8 cellular contexts compared by ENCODE assay signal in the genomic region with DNA sequence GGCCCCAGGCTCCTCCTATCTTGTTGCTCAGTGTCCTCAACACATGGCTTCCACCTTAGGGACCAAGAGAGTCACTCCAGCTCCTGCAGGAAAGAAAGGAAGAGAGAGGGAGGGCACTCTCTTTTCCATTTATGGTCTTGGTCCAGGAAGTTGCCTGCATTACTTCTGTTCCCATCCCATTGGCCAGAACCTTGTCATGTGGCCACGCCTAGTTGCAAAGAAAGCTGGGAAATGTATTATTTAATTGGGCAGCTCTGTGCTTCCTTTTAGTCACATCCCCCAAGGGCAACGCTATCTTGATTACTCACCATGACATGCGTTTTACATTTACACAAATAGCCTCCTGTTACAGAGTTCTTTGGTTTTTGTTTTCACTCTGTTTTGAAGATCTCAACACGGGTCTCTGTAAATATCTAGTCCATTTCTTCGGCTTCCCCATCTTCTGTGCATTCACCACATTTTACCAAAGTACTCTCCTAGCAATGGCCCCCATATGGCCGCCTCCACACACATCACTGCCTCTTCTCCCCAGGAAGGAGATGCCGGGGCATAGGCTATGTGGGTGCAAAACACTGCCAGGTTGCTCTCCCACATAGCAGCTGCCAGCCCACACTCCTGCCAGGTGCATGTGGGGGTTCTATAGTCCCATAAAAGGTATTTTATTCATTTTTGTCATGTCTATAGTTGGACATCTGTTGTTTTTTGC. TPM values are rescaled to one million over a fixed set of nuclear protein-coding genes. Genes with fewer than 3 reads are reported as not detected.
DNase-seq lines count a peak whose midpoint lies in the region; ATAC-seq and TF ChIP-seq lines count a peak whose summit lies in the region.

No MANE protein-coding gene starts in this region.

- H3K36me3 Mint-ChIP-seq in activated CD4-positive, alpha-beta memory T cell treated with anti-CD3 and anti-CD28 coated beads for 36 hours: no peaks in the 10 kb centered on the region
- H3K36me3 Mint-ChIP-seq in activated CD4-positive, alpha-beta memory T cell treated with anti-CD3 and anti-CD28 coated beads, Interleukin-2, amount 10 ng/mL, durations not matched to agents 7 days and 5 days (ENCODE audit: low read depth): no peaks in the 10 kb centered on the region
- no peaks in the 10 kb centered on the region for H3K36me3 Mint-ChIP-seq in CD8-positive, alpha-beta T cell
- H3K36me3 Mint-ChIP-seq in neural progenitor cell: no peaks in the 10 kb centered on the region

- H2BK120ac ChIP-seq in mesendoderm (ENCODE audit: low read depth, low read length): no peak overlapping the region

- no peak overlapping the region for H3K4me3 Mint-ChIP-seq in activated CD4-positive, alpha-beta memory T cell treated with anti-CD3 and anti-CD28 coated beads for 36 hours
- H3K4me3 Mint-ChIP-seq in activated CD4-positive, alpha-beta memory T cell treated with anti-CD3 and anti-CD28 coated beads, Interleukin-2, amount 10 ng/mL, durations not matched to agents 7 days and 5 days: no peak overlapping the region
- no peak overlapping the region for H3K4me3 Mint-ChIP-seq in CD8-positive, alpha-beta T cell
- H3K4me3 Mint-ChIP-seq in neural progenitor cell: no peak overlapping the region

- WGBS in body of pancreas, 2 donors: 75 to 78% methylated on average over 7 of the region's 7 CpGs
- WGBS in mesendoderm (ENCODE audit: extremely low coverage, insufficient coverage, low lambda C conversion rate): no CpG with 5 or more reads among the region's 7 CpGs

- H3K4me2 ChIP-seq in mesendoderm (ENCODE audit: low read length) (no peak overlapping the region), neural progenitor cell (no peak overlapping the region)

- no peak overlapping the region for H2BK5ac ChIP-seq in mesendoderm (ENCODE audit: low read length)

- H4K5ac ChIP-seq in mesendoderm (ENCODE audit: low read length): no peak overlapping the region

- H3K4ac ChIP-seq in mesendoderm (ENCODE audit: low read depth, low read length): no peak overlapping the region

- TF ChIP-seq POLR2A in body of pancreas (IDR thresholded peaks at IDR 0.05): no peak

- H3K56ac ChIP-seq in mesendoderm (ENCODE audit: low read length): no peak overlapping the region

- H3K4me3 ChIP-seq in body of pancreas: no peak overlapping the region
- no peak overlapping the region for H3K4me3 ChIP-seq in mesendoderm (ENCODE audit: low read length)
- H3K4me3 ChIP-seq in CD8-positive, alpha-beta T cell (ENCODE audit: low read depth, low read length): no peak overlapping the region
- H3K4me3 ChIP-seq in neural progenitor cell: no peak overlapping the region

- CTCF ChIA-PET in activated CD4-positive, alpha-beta memory T cell treated with anti-CD3 and anti-CD28 coated beads for 36 hours (lab: Charles Lee): interaction anchor here (0.9 to 3.4 kb wide), 8 partner anchors 8 to 229 kb away, joined by 3 to 24 read pairs (median 4); no protein-coding TSS in a partner anchor
- CTCF ChIA-PET in activated CD4-positive, alpha-beta memory T cell treated with anti-CD3 and anti-CD28 coated beads, Interleukin-2, amount 10 ng/mL, durations not matched to agents 7 days and 5 days (lab: Charles Lee): interaction anchor here (0.6 to 3.8 kb wide), 8 partner anchors 8 to 245 kb away, joined by 3 to 21 read pairs (median 4); no protein-coding TSS in a partner anchor
- CTCF ChIA-PET in CD8-positive, alpha-beta T cell (lab: Charles Lee): interaction anchor here (0.9 to 3.3 kb wide), 6 partner anchors 8 to 271 kb away, joined by 3 to 22 read pairs (median 4); no protein-coding TSS in a partner anchor

- no peaks in the 10 kb centered on the region for H3K79me2 ChIP-seq in mesendoderm (ENCODE audit: control insufficient read depth, insufficient read depth, low read length)
- H3K79me2 ChIP-seq in neural progenitor cell (ENCODE audit: low read depth): no peaks in the 10 kb centered on the region

- ATAC-seq in body of pancreas (peak; percentile 49), GM18909 (IDR thresholded peaks at IDR 0.05; ENCODE audit: poor library complexity, unreplicated experiment) (no peak)
- no peak for ATAC-seq in CD8-positive, alpha-beta T cell

- no peak overlapping the region for H4K8ac ChIP-seq in mesendoderm (ENCODE audit: low read depth, low read length)

- no peak overlapping the region for H2BK15ac ChIP-seq in mesendoderm (replicated peaks; ENCODE audit: low read depth)

- no peaks in the 10 kb centered on the region for H3F3A ChIP-seq in neural progenitor cell (ENCODE audit: low read depth)

- H2AFZ ChIP-seq in neural progenitor cell (replicated peaks): no peak overlapping the region

- peaks cover 17% of the 10 kb centered on the region for H3K4me1 Mint-ChIP-seq in activated CD4-positive, alpha-beta memory T cell treated with anti-CD3 and anti-CD28 coated beads for 36 hours (ENCODE audit: low read depth)
- H3K4me1 Mint-ChIP-seq in activated CD4-positive, alpha-beta memory T cell treated with anti-CD3 and anti-CD28 coated beads, Interleukin-2, amount 10 ng/mL, durations not matched to agents 7 days and 5 days: peaks cover 21% of the 10 kb centered on the region
- no peaks in the 10 kb centered on the region for H3K4me1 Mint-ChIP-seq in CD8-positive, alpha-beta T cell (ENCODE audit: low read depth)
- no peaks in the 10 kb centered on the region for H3K4me1 Mint-ChIP-seq in neural progenitor cell

- peaks cover 2% of the 10 kb centered on the region for H3K9me3 Mint-ChIP-seq in activated CD4-positive, alpha-beta memory T cell treated with anti-CD3 and anti-CD28 coated beads for 36 hours
- H3K9me3 Mint-ChIP-seq in activated CD4-positive, alpha-beta memory T cell treated with anti-CD3 and anti-CD28 coated beads, Interleukin-2, amount 10 ng/mL, durations not matched to agents 7 days and 5 days: peaks cover 14% of the 10 kb centered on the region
- no peaks in the 10 kb centered on the region for H3K9me3 Mint-ChIP-seq in CD8-positive, alpha-beta T cell
- peaks cover 3% of the 10 kb centered on the region for H3K9me3 Mint-ChIP-seq in neural progenitor cell

- peak; percentile 29 for DNase-seq in activated CD4-positive, alpha-beta memory T cell treated with anti-CD3 and anti-CD28 coated beads for 36 hours
- no peak for DNase-seq in activated CD4-positive, alpha-beta memory T cell treated with anti-CD3 and anti-CD28 coated beads, Interleukin-2, amount 10 ng/mL, durations not matched to agents 7 days and 5 days
- DNase-seq in NCI-H460 (ENCODE audit: extremely low read depth, low read depth) (peak; percentile 100), body of pancreas (peak in 1 of 4 donors; percentile 37), mesendoderm (peak; percentile 71), neural progenitor cell (ENCODE audit: low spot score) (no peak)
- no peak for DNase-seq in CD8-positive, alpha-beta T cell

- peak overlapping the region; percentile 31 for H3K27ac Mint-ChIP-seq in activated CD4-positive, alpha-beta memory T cell treated with anti-CD3 and anti-CD28 coated beads for 36 hours
- no peak overlapping the region for H3K27ac Mint-ChIP-seq in activated CD4-positive, alpha-beta memory T cell treated with anti-CD3 and anti-CD28 coated beads, Interleukin-2, amount 10 ng/mL, durations not matched to agents 7 days and 5 days
- no peak overlapping the region for H3K27ac Mint-ChIP-seq in CD8-positive, alpha-beta T cell
- H3K27ac Mint-ChIP-seq in neural progenitor cell: no peak overlapping the region

- H3K4me1 ChIP-seq in body of pancreas (peaks cover 43% of the 10 kb centered on the region), mesendoderm (ENCODE audit: control insufficient read depth, low read depth, low read length) (no peaks in the 10 kb centered on the region), neural progenitor cell (no peaks in the 10 kb centered on the region)
- no peaks in the 10 kb centered on the region for H3K4me1 ChIP-seq in CD8-positive, alpha-beta T cell (ENCODE audit: insufficient read depth, low read length)

- POLR2A ChIA-PET in activated CD4-positive, alpha-beta memory T cell treated with anti-CD3 and anti-CD28 coated beads for 36 hours (lab: Charles Lee): no interaction called here
- POLR2A ChIA-PET in activated CD4-positive, alpha-beta memory T cell treated with anti-CD3 and anti-CD28 coated beads, Interleukin-2, amount 10 ng/mL, durations not matched to agents 7 days and 5 days (lab: Charles Lee): interaction anchor here (1.2 to 1.5 kb wide), 4 partner anchors 8 to 110 kb away, joined by 3 to 8 read pairs (median 4); no protein-coding TSS in a partner anchor
- POLR2A ChIA-PET in CD8-positive, alpha-beta T cell (lab: Charles Lee): interaction anchor here (0.5 kb wide), 1 partner anchor 36 kb away, joined by 3 read pairs; no protein-coding TSS in a partner anchor

- intact Hi-C loops in activated CD4-positive, alpha-beta memory T cell treated with anti-CD3 and anti-CD28 coated beads for 36 hours (cut with micrococcal nuclease): no loop called here
- intact Hi-C loops in body of pancreas (cut with DNase I): no loop called here
- intact Hi-C loops in CD8-positive, alpha-beta T cell (cut with DNase I, micrococcal nuclease): no loop called here

- no peak overlapping the region for H3K23ac ChIP-seq in mesendoderm (ENCODE audit: low read length)

- no peaks in the 10 kb centered on the region for H3K79me1 ChIP-seq in mesendoderm (ENCODE audit: low read length)

- H3K27me3 ChIP-seq in body of pancreas (no peaks in the 10 kb centered on the region), mesendoderm (ENCODE audit: insufficient read depth, low read length, poor library complexity) (no peaks in the 10 kb centered on the region), neural progenitor cell (no peaks in the 10 kb centered on the region)
- H3K27me3 ChIP-seq in CD8-positive, alpha-beta T cell (ENCODE audit: insufficient read depth, low read length): no peaks in the 10 kb centered on the region

- no peak overlapping the region for H2AK5ac ChIP-seq in mesendoderm (ENCODE audit: low read length)

- H3K9ac ChIP-seq in mesendoderm (ENCODE audit: low read length) (no peak overlapping the region), neural progenitor cell (no peak overlapping the region)

- TF ChIP-seq CTCF in body of pancreas (IDR thresholded peaks at IDR 0.05) (no peak), neural progenitor cell (IDR thresholded peaks at IDR 0.05) (no peak)
- TF ChIP-seq CTCF in CD8-positive, alpha-beta T cell (IDR thresholded peaks at IDR 0.05): no peak

- no peaks in the 10 kb centered on the region for H3K9me3 ChIP-seq in body of pancreas
- no peaks in the 10 kb centered on the region for H3K9me3 ChIP-seq in CD8-positive, alpha-beta T cell (ENCODE audit: low read length)
- H3K9me3 ChIP-seq in neural progenitor cell (ENCODE audit: low read depth): no peaks in the 10 kb centered on the region

- H3K18ac ChIP-seq in mesendoderm (ENCODE audit: low read length): no peak overlapping the region

- no peaks in the 10 kb centered on the region for H3K27me3 Mint-ChIP-seq in activated CD4-positive, alpha-beta memory T cell treated with anti-CD3 and anti-CD28 coated beads for 36 hours
- no peaks in the 10 kb centered on the region for H3K27me3 Mint-ChIP-seq in activated CD4-positive, alpha-beta memory T cell treated with anti-CD3 and anti-CD28 coated beads, Interleukin-2, amount 10 ng/mL, durations not matched to agents 7 days and 5 days
- H3K27me3 Mint-ChIP-seq in CD8-positive, alpha-beta T cell (ENCODE audit: low read depth): no peaks in the 10 kb centered on the region
- H3K27me3 Mint-ChIP-seq in neural progenitor cell (ENCODE audit: insufficient read depth, low read depth): no peaks in the 10 kb centered on the region

- H3K27ac ChIP-seq in body of pancreas: no peak overlapping the region
- H3K27ac ChIP-seq in mesendoderm (ENCODE audit: low read depth, low read length): no peak overlapping the region
- no peak overlapping the region for H3K27ac ChIP-seq in CD8-positive, alpha-beta T cell (ENCODE audit: low read depth, low read length)
- no peak overlapping the region for H3K27ac ChIP-seq in neural progenitor cell

- no peaks in the 10 kb centered on the region for H4K20me1 ChIP-seq in neural progenitor cell (ENCODE audit: low read depth)

- H3K36me3 ChIP-seq in body of pancreas (replicated peaks in 1 of 2; ENCODE audit: insufficient read depth in 1 of 2, low read depth in 2 of 2) (no peaks in the 10 kb centered on the region), mesendoderm (ENCODE audit: control insufficient read depth, insufficient read depth, low read length) (no peaks in the 10 kb centered on the region), neural progenitor cell (no peaks in the 10 kb centered on the region)
- no peaks in the 10 kb centered on the region for H3K36me3 ChIP-seq in CD8-positive, alpha-beta T cell (ENCODE audit: insufficient read depth, low read length)

RNA-seq across cellular contexts. Expression of a gene that starts 35.7 kb away (rescaled TPM):
- 10 to 100 TPM; 28.1 to 29.6 TPM for total RNA-seq in activated CD4-positive, alpha-beta memory T cell treated with anti-CD3 and anti-CD28 coated beads for 36 hours
- total RNA-seq in activated CD4-positive, alpha-beta memory T cell treated with anti-CD3 and anti-CD28 coated beads, Interleukin-2, amount 10 ng/mL, durations not matched to agents 7 days and 5 days: 10 to 100 TPM; 37.8 to 44.2 TPM
- 19.3 and 20.6 TPM in 2 replicates for total RNA-seq in NCI-H460 (2014; rRNA removed; shearing (Covaris generic))
- polyA plus RNA-seq in NCI-H460 (2014; cell fraction: nucleus; rRNA removed): 15.4 and 16.6 TPM in 2 replicates
- total RNA-seq in body of pancreas (10 to 100 TPM; 18.9 to 19.1 TPM), neural progenitor cell (ENCODE audit: low replicate concordance) (59.0 and 59.4 TPM in 2 replicates)
- polyA plus RNA-seq in mesendoderm (2013, experiment 1 of 2): 29.6 TPM
- 30.9 TPM for polyA plus RNA-seq in mesendoderm (2013, experiment 2 of 2)
- total RNA-seq in CD8-positive, alpha-beta T cell: 10 to 100 TPM; 23.2 to 27.0 TPM

Comparison
In these comparisons a context has a peak if more than half of its experiments do, and no peak if none do; other contexts are left out.
1. DNase-seq: peak in activated CD4-positive, alpha-beta memory T cell treated with anti-CD3 and anti-CD28 coated beads for 36 hours (single experiment), NCI-H460 (single experiment) and mesendoderm (single experiment); none in activated CD4-positive, alpha-beta memory T cell treated with anti-CD3 and anti-CD28 coated beads, Interleukin-2, amount 10 ng/mL, durations not matched to agents 7 days and 5 days (single experiment), CD8-positive, alpha-beta T cell (0 of 7) and neural progenitor cell (single experiment).